ENCODE assay signal across 22 cellular contexts in genomic region chr12:108905725-108906124, GRCh38. TPM values are rescaled to one million over a fixed set of nuclear protein-coding genes. Genes with fewer than 3 reads are reported as not detected.
DNase-seq lines count a peak whose midpoint lies in the region; ATAC-seq and TF ChIP-seq lines count a peak whose summit lies in the region.
"Had no signal": no experiment of that assay in that cellular context is flagged by ENCODE, and none has a peak within 500 bp of the region (broad histone marks: within the 10 kb centered on the region; RNA-seq: fewer than 3 reads in every experiment).

No MANE protein-coding gene starts in this region.

- no peak for ATAC-seq in GM18867 (IDR thresholded peaks at IDR 0.05; ENCODE audit: unreplicated experiment)
- ATAC-seq: HCT116, left colon had no signal

- H3K4me1 Mint-ChIP-seq in dendritic cell treated with granulocyte-macrophage colony-stimulating factor and Interleukin-4, amounts not matched to agents 40 ng/mL and 50 ng/mL, for 4 days (ENCODE audit: low read depth), result peaks cover 71% of the 10 kb centered on the region
- H3K4me1 Mint-ChIP-seq: activated CD4-positive, alpha-beta memory T cell treated with anti-CD3 and anti-CD28 coated beads, Interleukin-2, amount 10 ng/mL, durations not matched to agents 7 days and 5 days; activated naive CD8-positive, alpha-beta T cell treated with anti-CD3 and anti-CD28 coated beads, Interleukin-2, amount 10 ng/mL, durations not matched to agents 7 days and 5 days had no signal

- H3K4me3 ChIP-seq in HL-60 (replicated peaks; ENCODE audit: insufficient read depth, low read length) (no peak overlapping the region), skeletal muscle tissue (ENCODE audit: low read length in 3 of 3) (no peak overlapping the region), HAP-1 (no peak overlapping the region)

- H3K36me3 ChIP-seq in skeletal muscle tissue (ENCODE audit: control insufficient read depth in 3 of 3, insufficient read depth in 3 of 3, low read length in 3 of 3) (no peaks in the 10 kb centered on the region), HAP-1 (replicated peaks) (no peaks in the 10 kb centered on the region)
- H3K36me3 ChIP-seq: brain microvascular endothelial cell had no signal

- in situ Hi-C loops in HAP-1 (cut with MboI; ENCODE audit: low sequenced_read_pairs), result no loop called here

- intact Hi-C loops in dendritic cell treated with granulocyte-macrophage colony-stimulating factor and Interleukin-4, amounts not matched to agents 40 ng/mL and 50 ng/mL, for 4 days (cut with micrococcal nuclease), result loop anchor here (5.0 kb wide), 2 partner anchors 43 to 83 kb away; no protein-coding TSS in a partner anchor

- H3K27me3 ChIP-seq in HL-60 (ENCODE audit: insufficient read depth, poor library complexity, severe bottlenecking), result no peaks in the 10 kb centered on the region
- H3K27me3 ChIP-seq in skeletal muscle tissue (ENCODE audit: control insufficient read depth in 3 of 3, insufficient read depth in 3 of 3, low read length in 3 of 3), result peaks cover 3 to 6% (median 3%) of the 10 kb centered on the region in 3 donors
- no peaks in the 10 kb centered on the region for H3K27me3 ChIP-seq in HAP-1 (ENCODE audit: low read depth)
- H3K27me3 ChIP-seq: brain microvascular endothelial cell had no signal

- TF ChIP-seq CTCF in HL-60 (IDR thresholded peaks at IDR 0.05; ENCODE audit: insufficient read depth, low read length), result no peak

- peak overlapping the region; percentile 98 for H3K27ac Mint-ChIP-seq in dendritic cell treated with granulocyte-macrophage colony-stimulating factor and Interleukin-4, amounts not matched to agents 40 ng/mL and 50 ng/mL, for 4 days
- H3K27ac Mint-ChIP-seq: activated CD4-positive, alpha-beta memory T cell treated with anti-CD3 and anti-CD28 coated beads, Interleukin-2, amount 10 ng/mL, durations not matched to agents 7 days and 5 days; activated naive CD8-positive, alpha-beta T cell treated with anti-CD3 and anti-CD28 coated beads, Interleukin-2, amount 10 ng/mL, durations not matched to agents 7 days and 5 days; progenitor cell of endocrine pancreas had no signal

- no peaks in the 10 kb centered on the region for H3K36me3 Mint-ChIP-seq in dendritic cell treated with granulocyte-macrophage colony-stimulating factor and Interleukin-4, amounts not matched to agents 40 ng/mL and 50 ng/mL, for 4 days (ENCODE audit: low read depth)
- H3K36me3 Mint-ChIP-seq: activated naive CD8-positive, alpha-beta T cell treated with anti-CD3 and anti-CD28 coated beads, Interleukin-2, amount 10 ng/mL, durations not matched to agents 7 days and 5 days had no signal

- no peaks in the 10 kb centered on the region for H3K27me3 Mint-ChIP-seq in dendritic cell treated with granulocyte-macrophage colony-stimulating factor and Interleukin-4, amounts not matched to agents 40 ng/mL and 50 ng/mL, for 4 days

- H3K27ac ChIP-seq in HL-60 (replicated peaks) (peak overlapping the region; percentile 59), skeletal muscle tissue (ENCODE audit: low read depth, low read length) (peak overlapping the region; percentile 34)
- H3K27ac ChIP-seq: brain microvascular endothelial cell had no signal

- H3K9me3 ChIP-seq in skeletal muscle tissue (ENCODE audit: control insufficient read depth in 3 of 3, low read length in 3 of 3) (no peaks in the 10 kb centered on the region), HAP-1 (no peaks in the 10 kb centered on the region)

- H3K4me1 ChIP-seq in skeletal muscle tissue (ENCODE audit: control insufficient read depth in 3 of 3, insufficient read depth in 3 of 3, low read length in 3 of 3) (no peaks in the 10 kb centered on the region), HAP-1 (no peaks in the 10 kb centered on the region)

- no peak overlapping the region for H3K9ac ChIP-seq in skeletal muscle tissue (ENCODE audit: low read depth in 1 of 3, low read length in 3 of 3)

- H3K9me3 Mint-ChIP-seq in dendritic cell treated with granulocyte-macrophage colony-stimulating factor and Interleukin-4, amounts not matched to agents 40 ng/mL and 50 ng/mL, for 4 days, result no peaks in the 10 kb centered on the region
- H3K9me3 Mint-ChIP-seq: activated CD4-positive, alpha-beta memory T cell treated with anti-CD3 and anti-CD28 coated beads, Interleukin-2, amount 10 ng/mL, durations not matched to agents 7 days and 5 days; activated naive CD8-positive, alpha-beta T cell treated with anti-CD3 and anti-CD28 coated beads, Interleukin-2, amount 10 ng/mL, durations not matched to agents 7 days and 5 days had no signal

- DNase-seq in HL-60 (ENCODE audit: low read depth in 1 of 2, low spot score in 1 of 2), result peak in 1 of 2 experiments; percentile 28
- DNase-seq in NOMO-1 treated with dmso at 0.1 percent for 144 hours (lab: John Stamatoyannopoulos, UW; ENCODE audit: unreplicated experiment), result peak; percentile 56
- no peak for DNase-seq in HAP-1 (ENCODE audit: low spot score in 2 of 2)
- no peak for DNase-seq in AG08395 (ENCODE audit: low spot score)
- no peak for DNase-seq in NCI-H82 treated with DMSO at 0.1 percent for 48 hours (lab: John Stamatoyannopoulos, UW; ENCODE audit: unreplicated experiment)
- DNase-seq: activated CD4-positive, alpha-beta memory T cell treated with anti-CD3 and anti-CD28 coated beads, Interleukin-2, amount 10 ng/mL, durations not matched to agents 7 days and 5 days; activated naive CD8-positive, alpha-beta T cell treated with anti-CD3 and anti-CD28 coated beads, Interleukin-2, amount 10 ng/mL, durations not matched to agents 7 days and 5 days; activated T-cell treated with anti-CD3 and anti-CD28 coated beads, Interleukin-2, amount 50 U/mL, for 48 hours; brain microvascular endothelial cell; Calu3; cortex of kidney; left colon; NCI-H1417 treated with DMSO at 0.1 percent for 48 hours; NCI-H526 had no signal

- peak overlapping the region; percentile 76 for H3K4me3 Mint-ChIP-seq in dendritic cell treated with granulocyte-macrophage colony-stimulating factor and Interleukin-4, amounts not matched to agents 40 ng/mL and 50 ng/mL, for 4 days
- H3K4me3 Mint-ChIP-seq: activated CD4-positive, alpha-beta memory T cell treated with anti-CD3 and anti-CD28 coated beads, Interleukin-2, amount 10 ng/mL, durations not matched to agents 7 days and 5 days; activated naive CD8-positive, alpha-beta T cell treated with anti-CD3 and anti-CD28 coated beads, Interleukin-2, amount 10 ng/mL, durations not matched to agents 7 days and 5 days had no signal

RNA-seq across cellular contexts. Expression of gene DAO, which starts 25.8 kb away (rescaled TPM):
- total RNA-seq in skeletal muscle tissue, result not detected
- total RNA-seq: activated CD4-positive, alpha-beta memory T cell treated with anti-CD3 and anti-CD28 coated beads, Interleukin-2, amount 10 ng/mL, durations not matched to agents 7 days and 5 days; activated naive CD8-positive, alpha-beta T cell treated with anti-CD3 and anti-CD28 coated beads, Interleukin-2, amount 10 ng/mL, durations not matched to agents 7 days and 5 days; Calu3; frontal cortex; myocyte; progenitor cell of endocrine pancreas; temporal lobe had no signal

RNA-seq across cellular contexts. Expression of gene SSH1, which starts 48.3 kb away (rescaled TPM):
- total RNA-seq in skeletal muscle tissue, result 11.0 TPM
